ENCODE assay signal across 26 cellular contexts in genomic region chr16:12217341-12217740, GRCh38.
"Had no signal": no experiment of that assay in that cellular context is flagged by ENCODE, and none has a peak within 500 bp of the region (broad histone marks: within the 10 kb centered on the region; RNA-seq: fewer than 3 reads in every experiment).

No MANE protein-coding gene starts in this region.

- H3K27me3 Mint-ChIP-seq: progenitor cell of endocrine pancreas; stimulated activated naive CD8-positive, alpha-beta T cell treated with anti-CD3 and anti-CD28 coated beads, Interleukin-15, amount 100 ng/mL, for 72 hours; type B pancreatic cell had no signal

- H3K4me3 Mint-ChIP-seq: natural killer cell; nephron; neural progenitor cell; stimulated activated effector memory CD8-positive, alpha-beta T cell treated with anti-CD3 and anti-CD28 coated beads, Interleukin-12 subunit alpha, Interleukin-12 subunit beta, amount 100 ng/mL, for 72 hours; stimulated activated naive CD8-positive, alpha-beta T cell treated with anti-CD3 and anti-CD28 coated beads, Interleukin-15, amount 100 ng/mL, for 72 hours; type B pancreatic cell had no signal

- ATAC-seq: natural killer cell; psoas muscle; right cardiac atrium; right lobe of liver; stimulated activated effector memory CD8-positive, alpha-beta T cell treated with anti-CD3 and anti-CD28 coated beads, Interleukin-12 subunit alpha, Interleukin-12 subunit beta, amount 100 ng/mL, for 72 hours; stimulated activated naive CD8-positive, alpha-beta T cell treated with anti-CD3 and anti-CD28 coated beads, Interleukin-15, amount 100 ng/mL, for 72 hours; stimulated activated naive CD8-positive, alpha-beta T cell treated with anti-CD3 and anti-CD28 coated beads, Interleukin-15, Interleukin-2, amounts not matched to agents 100 U/mL and 50 U/mL, for 24 hours; upper lobe of right lung had no signal

- H3K27ac Mint-ChIP-seq: natural killer cell; nephron; neural progenitor cell; progenitor cell of endocrine pancreas; stimulated activated effector memory CD8-positive, alpha-beta T cell treated with anti-CD3 and anti-CD28 coated beads, Interleukin-12 subunit alpha, Interleukin-12 subunit beta, amount 100 ng/mL, for 72 hours; type B pancreatic cell had no signal

- H3K36me3 Mint-ChIP-seq: natural killer cell; neural progenitor cell; stimulated activated effector memory CD8-positive, alpha-beta T cell treated with anti-CD3 and anti-CD28 coated beads, Interleukin-12 subunit alpha, Interleukin-12 subunit beta, amount 100 ng/mL, for 72 hours; type B pancreatic cell had no signal

- DNase-seq: natural killer cell; occipital lobe; ovary; posterior cingulate gyrus; psoas muscle; right cardiac atrium; right lobe of liver; sigmoid colon; small intestine; stimulated activated CD4-positive, alpha-beta T cell treated with anti-CD3 and anti-CD28 coated beads, Interleukin-15, amount 100 ng/mL, for 24 hours; stimulated activated CD4-positive, alpha-beta T cell treated with anti-CD3 and anti-CD28 coated beads, Interleukin-2, amount 100 ng/mL, for 24 hours; stimulated activated CD4-positive, alpha-beta T cell treated with anti-CD3 and anti-CD28 coated beads, Interleukin-2, amount 100 ng/mL, for 48 hours; stimulated activated CD4-positive, alpha-beta T cell treated with anti-CD3 and anti-CD28 coated beads, Interleukin-4, amount 100 ng/mL, for 24 hours; stimulated activated naive CD4-positive, alpha-beta T cell; stimulated activated naive CD8-positive, alpha-beta T cell treated with anti-CD3 and anti-CD28 coated beads, Interleukin-15, amount 100 ng/mL, for 72 hours; stimulated activated naive CD8-positive, alpha-beta T cell treated with anti-CD3 and anti-CD28 coated beads, Interleukin-15, Interleukin-2, amounts not matched to agents 100 U/mL and 50 U/mL, for 24 hours; substantia nigra; testis; tibial artery; transverse colon; upper lobe of right lung had no signal

- H3K9me3 Mint-ChIP-seq: natural killer cell, nephron, neural progenitor cell, type B pancreatic cell had no signal

- H3K4me1 Mint-ChIP-seq: natural killer cell; stimulated activated effector memory CD8-positive, alpha-beta T cell treated with anti-CD3 and anti-CD28 coated beads, Interleukin-12 subunit alpha, Interleukin-12 subunit beta, amount 100 ng/mL, for 72 hours; stimulated activated naive CD8-positive, alpha-beta T cell treated with anti-CD3 and anti-CD28 coated beads, Interleukin-15, amount 100 ng/mL, for 72 hours had no signal
